In genomic region chr6:131916847-131917246, GRCh38 we compare ENCODE assay signal across 15 cellular contexts. TPM values are rescaled to one million over a fixed set of nuclear protein-coding genes. Genes with fewer than 3 reads are reported as not detected.
DNase-seq lines count a peak whose midpoint lies in the region; ATAC-seq and TF ChIP-seq lines count a peak whose summit lies in the region.
"Had no signal": no experiment of that assay in that cellular context is flagged by ENCODE, and none has a peak within 500 bp of the region (broad histone marks: within the 10 kb centered on the region; RNA-seq: fewer than 3 reads in every experiment).

No MANE protein-coding gene starts in this region.

- no peak overlapping the region for H2AFZ ChIP-seq in KMS-11 (ENCODE audit: low read depth)
- H2AFZ ChIP-seq: GM23248 had no signal

- POLR2A ChIA-PET in WTC11 (lab: Charles Lee), result no interaction called here

- H4K20me1 ChIP-seq in KMS-11 (ENCODE audit: insufficient read depth), result no peaks in the 10 kb centered on the region

- H3K9ac ChIP-seq in KMS-11, result no peak overlapping the region
- H3K9ac ChIP-seq: GM23248 had no signal

- peaks cover 40% of the 10 kb centered on the region for H3K4me1 Mint-ChIP-seq in WTC11
- peaks cover 14% of the 10 kb centered on the region for H3K4me1 Mint-ChIP-seq in stimulated activated memory B cell treated with anti-CD40 and anti-IgM and Interleukin-4, amounts not matched to agents 10 μg/mL and 1 μg/mL and 100 μg/mL, for 72 hours

- peaks cover 88% of the 10 kb centered on the region for H3K9me3 Mint-ChIP-seq in WTC11
- H3K9me3 Mint-ChIP-seq in stimulated activated memory B cell treated with anti-CD40 and anti-IgM and Interleukin-4, amounts not matched to agents 10 μg/mL and 1 μg/mL and 100 μg/mL, for 72 hours, result peaks cover 10% of the 10 kb centered on the region

- H3K4me1 ChIP-seq in KMS-11 (ENCODE audit: low read depth, poor library complexity, severe bottlenecking), result peaks cover 24% of the 10 kb centered on the region
- H3K4me1 ChIP-seq: Caco-2 had no signal

- TF ChIP-seq CTCF in KMS-11 (conservative IDR thresholded peaks at IDR 0.05; ENCODE audit: low read depth, low read length) (no peak), WTC11 (IDR thresholded peaks at IDR 0.05) (no peak)

- no peaks in the 10 kb centered on the region for H3K27me3 ChIP-seq in KMS-11 (ENCODE audit: insufficient read depth, low read depth)

- no peak overlapping the region for H3K4me3 ChIP-seq in KMS-11 (IDR thresholded peaks at IDR 0.05; ENCODE audit: insufficient read depth, low read depth, low read length)
- H3K4me3 ChIP-seq: GM23248 had no signal

- H3K79me2 ChIP-seq in KMS-11 (ENCODE audit: insufficient read depth, low read depth), result no peaks in the 10 kb centered on the region

- CTCF ChIA-PET in WTC11 (lab: Charles Lee), result no interaction called here

- no peak for ATAC-seq in WTC11
- ATAC-seq in stimulated activated memory B cell treated with anti-CD40 and anti-IgM and Interleukin-4, amounts not matched to agents 10 μg/mL and 1 μg/mL and 100 μg/mL, for 72 hours, result peak; percentile 27
- no peak for ATAC-seq in GM18870 (IDR thresholded peaks at IDR 0.05; ENCODE audit: unreplicated experiment)
- ATAC-seq: Panc1 had no signal

- peak overlapping the region; percentile 59 for H3K4me2 ChIP-seq in KMS-11

- no peak overlapping the region for H3K4me3 Mint-ChIP-seq in WTC11
- no peak overlapping the region for H3K4me3 Mint-ChIP-seq in stimulated activated memory B cell treated with anti-CD40 and anti-IgM and Interleukin-4, amounts not matched to agents 10 μg/mL and 1 μg/mL and 100 μg/mL, for 72 hours

- DNase-seq in CMK (ENCODE audit: low read depth) (peak; percentile 3), WTC11 (ENCODE audit: low spot score) (no peak)
- no peak for DNase-seq in stimulated activated CD4-positive, alpha-beta T cell treated with anti-CD3 and anti-CD28 coated beads, Interleukin-12 subunit alpha, Interleukin-12 subunit beta, amount 100 ng/mL, for 4 hours
- DNase-seq in activated CD4-positive, alpha-beta T cell treated with anti-CD3 and anti-CD28 coated beads, Interleukin-2, amount 50 U/mL, for 1 hour, result no peak
- DNase-seq: Caco-2, NCI-H1092 treated with DMSO at 0.1 percent for 48 hours, NCI-H187, NCI-H446 treated with DMSO at 0.1 percent for 48 hours, NCI-H748 treated with DMSO at 0.1 percent for 48 hours, SHP77 had no signal

- H3K27ac Mint-ChIP-seq in WTC11, result peak overlapping the region; percentile 59
- H3K27ac Mint-ChIP-seq in stimulated activated memory B cell treated with anti-CD40 and anti-IgM and Interleukin-4, amounts not matched to agents 10 μg/mL and 1 μg/mL and 100 μg/mL, for 72 hours, result no peak overlapping the region

- no peaks in the 10 kb centered on the region for H3K36me3 ChIP-seq in KMS-11 (ENCODE audit: insufficient read depth)

- peaks cover 5% of the 10 kb centered on the region; the same call in 1 of the 2 replicates for H3K27me3 Mint-ChIP-seq in WTC11 (ENCODE audit: low read depth)
- H3K27me3 Mint-ChIP-seq in stimulated activated memory B cell treated with anti-CD40 and anti-IgM and Interleukin-4, amounts not matched to agents 10 μg/mL and 1 μg/mL and 100 μg/mL, for 72 hours, result peaks cover 56% of the 10 kb centered on the region

- peaks cover 91% of the 10 kb centered on the region for H3K36me3 Mint-ChIP-seq in WTC11
- no peaks in the 10 kb centered on the region for H3K36me3 Mint-ChIP-seq in stimulated activated memory B cell treated with anti-CD40 and anti-IgM and Interleukin-4, amounts not matched to agents 10 μg/mL and 1 μg/mL and 100 μg/mL, for 72 hours

- H3K27ac ChIP-seq in KMS-11, result no peak overlapping the region
- H3K27ac ChIP-seq: GM23248 had no signal

TF ChIP-seq in WTC11, 78 proteins besides CTCF, POLR2A, EP300 and RAD21:
- TF ChIP-seq PRRX2 (CRISPR knock-in tag; IDR thresholded peaks at IDR 0.05) (0 out of 2 replicates have a peak, but pooled peaks have one; percentile 7), ZNF423 (CRISPR knock-in tag; IDR thresholded peaks at IDR 0.05) (no peak), ZBTB21 (CRISPR knock-in tag; IDR thresholded peaks at IDR 0.05; ENCODE audit: borderline replicate concordance) (no peak), PRDM15 (CRISPR knock-in tag; IDR thresholded peaks at IDR 0.05) (no peak), ZMAT4 (CRISPR knock-in tag; IDR thresholded peaks at IDR 0.05) (0 out of 2 replicates have a peak, but pooled peaks have one; percentile 13), AR (CRISPR knock-in tag; IDR thresholded peaks at IDR 0.05) (0 out of 2 replicates have a peak, but pooled peaks have one; percentile 22)

RNA-seq across cellular contexts. Expression of gene CCN2, which starts 34.3 kb away (rescaled TPM):
- 67.8 to 75.9 TPM (median 74.7 TPM) in 3 replicates for total RNA-seq in WTC11 (2021)
